ENCODE assay signal across 6 cellular contexts in the genomic region with DNA sequence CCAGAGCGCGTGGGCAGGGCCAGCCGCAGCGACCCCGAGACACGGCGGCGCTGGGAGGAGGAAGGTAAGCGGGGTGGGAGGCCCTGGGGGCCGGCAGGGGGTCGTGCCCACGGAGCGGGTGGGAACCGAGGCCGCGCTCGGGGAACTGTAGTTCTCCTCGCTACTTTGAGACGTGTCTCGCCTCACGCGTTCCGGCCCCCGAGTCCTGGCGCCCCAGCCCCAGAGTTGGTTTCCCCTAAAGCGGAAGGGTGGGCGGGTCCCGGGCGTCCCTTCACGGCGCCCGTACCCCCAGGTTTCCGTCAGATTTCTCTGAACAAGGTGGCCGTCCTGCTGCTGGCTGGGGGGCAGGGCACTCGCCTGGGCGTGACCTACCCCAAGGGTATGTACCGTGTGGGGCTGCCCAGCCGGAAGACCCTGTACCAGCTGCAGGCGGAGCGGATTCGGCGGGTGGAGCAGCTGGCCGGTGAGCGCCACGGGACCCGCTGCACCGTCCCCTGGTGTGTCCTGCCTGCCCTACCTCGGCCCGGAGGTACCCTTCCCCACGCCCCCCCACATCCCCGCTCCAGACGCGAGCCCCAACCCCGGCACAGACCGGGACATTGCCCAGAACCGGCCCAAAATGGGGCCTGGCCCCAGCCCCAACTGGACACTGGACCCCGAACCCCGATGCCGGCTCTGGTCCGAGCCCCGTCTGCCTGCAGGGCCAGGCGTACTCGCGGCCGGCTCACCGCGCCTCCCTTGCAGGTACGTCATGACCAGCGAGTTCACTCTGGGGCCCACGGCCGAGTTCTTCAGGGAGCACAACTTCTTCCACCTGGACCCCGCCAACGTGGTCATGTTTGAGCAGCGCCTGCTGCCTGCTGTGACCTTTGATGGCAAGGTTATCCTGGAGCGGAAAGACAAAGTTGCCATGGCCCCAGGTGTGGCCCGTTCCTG. TPM values are rescaled to one million over a fixed set of nuclear protein-coding genes. Genes with fewer than 3 reads are reported as not detected.
A peak's percentile ranks its signal among the peaks of the same experiment; 100 is the strongest.
DNase-seq lines count a peak whose midpoint lies in the region; ATAC-seq and TF ChIP-seq lines count a peak whose summit lies in the region.

No MANE protein-coding gene starts in this region.

- H3K27me3 Mint-ChIP-seq in activated T-helper 17 cell treated with anti-CD3 and anti-CD28 coated beads, Interleukin-2, amount 50 U/mL, for 72 hours, result no peaks in the 10 kb centered on the region

- intact Hi-C loops in right lobe of liver (cut with DNase I), result no loop called here

- H3K27me3 ChIP-seq in ACC112 (ENCODE audit: insufficient read depth, low read length) (no peaks in the 10 kb centered on the region), right lobe of liver (peaks cover 0 to 16% of the 10 kb centered on the region in 2 donors)

- H3K4me1 ChIP-seq in ACC112 (ENCODE audit: control insufficient read depth, insufficient read depth, low read length, unreplicated experiment) (peaks cover 14% of the 10 kb centered on the region), right lobe of liver (peaks cover 0 to 10% (median 0%) of the 10 kb centered on the region in 4 donors)

- peak overlapping the region; percentile 93 for H3K4me3 ChIP-seq in ACC112 (ENCODE audit: low read depth, low read length)
- H3K4me3 ChIP-seq in right lobe of liver, result peak overlapping the region; percentile 38 to 43 (median 40)

- peaks cover 18% of the 10 kb centered on the region for H3K79me2 ChIP-seq in ACC112 (ENCODE audit: control insufficient read depth, insufficient read depth, low read length, unreplicated experiment)

- TF ChIP-seq CTCF in right lobe of liver (IDR thresholded peaks at IDR 0.05), result no peak

- TF ChIP-seq POLR2A in right lobe of liver (IDR thresholded peaks at IDR 0.05), result no peak

- H3K4me1 Mint-ChIP-seq in activated T-helper 17 cell treated with anti-CD3 and anti-CD28 coated beads, Interleukin-2, amount 50 U/mL, for 72 hours, result no peaks in the 10 kb centered on the region

- peak overlapping the region; percentile 85 for H2AFZ ChIP-seq in ACC112 (ENCODE audit: low read length, unreplicated experiment)

- H3K27ac Mint-ChIP-seq in activated T-helper 17 cell treated with anti-CD3 and anti-CD28 coated beads, Interleukin-2, amount 50 U/mL, for 72 hours, result no peak overlapping the region

- ATAC-seq in HG02678 (IDR thresholded peaks at IDR 0.05; ENCODE audit: unreplicated experiment) (peak; percentile 30), right lobe of liver (peak in 3 of 4 donors; percentile 7 to 11 (median 9)), GM18858 (IDR thresholded peaks at IDR 0.05; ENCODE audit: unreplicated experiment) (no peak)
- peak; percentile 45 for ATAC-seq in activated T-helper 17 cell treated with anti-CD3 and anti-CD28 coated beads, Interleukin-2, amount 50 U/mL, for 72 hours (replicated peaks)

- no peaks in the 10 kb centered on the region for H3K9me3 ChIP-seq in right lobe of liver

- WGBS in right lobe of liver (ENCODE audit: insufficient coverage, low coverage, low lambda C conversion rate, missing lambda C conversion rate), result 0% methylated on average over 7 of the region's 76 CpGs

- peaks cover 32% of the 10 kb centered on the region for H3K36me3 Mint-ChIP-seq in activated T-helper 17 cell treated with anti-CD3 and anti-CD28 coated beads, Interleukin-2, amount 50 U/mL, for 72 hours (ENCODE audit: low read depth)

- DNase-seq in right lobe of liver (no peak), NCI-H345 treated with DMSO at 0.1 percent for 48 hours (lab: John Stamatoyannopoulos, UW; ENCODE audit: unreplicated experiment) (no peak)

- H3K9me3 Mint-ChIP-seq in activated T-helper 17 cell treated with anti-CD3 and anti-CD28 coated beads, Interleukin-2, amount 50 U/mL, for 72 hours, result no peaks in the 10 kb centered on the region

- H3K4me3 Mint-ChIP-seq in activated T-helper 17 cell treated with anti-CD3 and anti-CD28 coated beads, Interleukin-2, amount 50 U/mL, for 72 hours, result peak overlapping the region; percentile 53

- H3K27ac ChIP-seq in ACC112 (ENCODE audit: low read depth, low read length), result no peak overlapping the region
- peak overlapping the region in 2 of 3 donors; percentile 24 to 51 for H3K27ac ChIP-seq in right lobe of liver

- peaks cover 10% of the 10 kb centered on the region; the same call in 1 of the 2 replicates for H3K36me3 ChIP-seq in ACC112 (ENCODE audit: insufficient read depth, low read length)
- H3K36me3 ChIP-seq in right lobe of liver, result peaks cover 0 to 4% (median 0%) of the 10 kb centered on the region in 4 donors

RNA-seq across cellular contexts. Expression of gene UAP1L1, which starts 0.7 kb away (rescaled TPM):
- 10 to 100 TPM; 27.9 to 33.0 TPM for total RNA-seq in activated T-helper 17 cell treated with anti-CD3 and anti-CD28 coated beads, Interleukin-2, amount 50 U/mL, for 72 hours
- 1 to 10 TPM; 1.3 to 4.9 (median 1.9) TPM for total RNA-seq in right lobe of liver

RNA-seq across cellular contexts. Expression of gene SAPCD2, which starts 7.7 kb away (rescaled TPM):
- total RNA-seq in activated T-helper 17 cell treated with anti-CD3 and anti-CD28 coated beads, Interleukin-2, amount 50 U/mL, for 72 hours, result 10 to 100 TPM in 1 of 2 donors, 1 to 10 TPM in 1; 5.6 to 21.9 TPM
- under 1 TPM in 5 of 6 experiments, not detected in 1; 0.05 to 0.43 (median 0.22) TPM for total RNA-seq in right lobe of liver

RNA-seq across cellular contexts. Expression of gene MAN1B1, which starts 8.8 kb away (rescaled TPM):
- 10 to 100 TPM; 38.2 to 67.6 TPM for total RNA-seq in activated T-helper 17 cell treated with anti-CD3 and anti-CD28 coated beads, Interleukin-2, amount 50 U/mL, for 72 hours
- 10 to 100 TPM; 24.0 to 39.1 (median 28.8) TPM for total RNA-seq in right lobe of liver

RNA-seq across cellular contexts. Expression of gene ENTPD2, which starts 24.2 kb away (rescaled TPM):
- under 1 TPM; 0.39 to 0.69 TPM for total RNA-seq in activated T-helper 17 cell treated with anti-CD3 and anti-CD28 coated beads, Interleukin-2, amount 50 U/mL, for 72 hours
- total RNA-seq in right lobe of liver, result 1 to 10 TPM in 2 of 6 experiments, under 1 TPM in 4; 0.50 to 2.1 (median 0.80) TPM

RNA-seq across cellular contexts. Expression of gene NPDC1, which starts 32.0 kb away (rescaled TPM):
- total RNA-seq in activated T-helper 17 cell treated with anti-CD3 and anti-CD28 coated beads, Interleukin-2, amount 50 U/mL, for 72 hours, result 10 to 100 TPM; 66.3 to 96.1 TPM
- 10 to 100 TPM in 5 of 6 experiments, 1 to 10 TPM in 1; 9.3 to 14.9 (median 12.2) TPM for total RNA-seq in right lobe of liver

Comparison
In these comparisons a context has a peak if more than half of its experiments do, and no peak if none do; other contexts are left out.
1. RNA of gene UAP1L1, which starts 0.7 kb away (total RNA-seq): 27.9 to 33.0 TPM in activated T-helper 17 cell treated with anti-CD3 and anti-CD28 coated beads, Interleukin-2, amount 50 U/mL, for 72 hours; 1.3 to 4.9 TPM in right lobe of liver; every median in the first group is over 4 times any median in the second.
2. RNA of gene SAPCD2, which starts 7.7 kb away (total RNA-seq): 5.6 to 21.9 TPM in activated T-helper 17 cell treated with anti-CD3 and anti-CD28 coated beads, Interleukin-2, amount 50 U/mL, for 72 hours; 0.05 to 0.43 TPM in right lobe of liver; every median in the first group is over 4 times any median in the second.